1 cellular context compared by ENCODE assay signal in genomic region chr4:8698341-8699062, GRCh38.
TF ChIP-seq lines count a peak whose summit lies in the region.

No MANE protein-coding gene starts in this region.

TF ChIP-seq in HepG2, 621 proteins besides CTCF, POLR2A, EP300 and RAD21 (continued from another document):
- TF ChIP-seq ZNF646 (CRISPR knock-in tag; IDR thresholded peaks at IDR 0.05), result no peak
- TF ChIP-seq, protein P1, sequence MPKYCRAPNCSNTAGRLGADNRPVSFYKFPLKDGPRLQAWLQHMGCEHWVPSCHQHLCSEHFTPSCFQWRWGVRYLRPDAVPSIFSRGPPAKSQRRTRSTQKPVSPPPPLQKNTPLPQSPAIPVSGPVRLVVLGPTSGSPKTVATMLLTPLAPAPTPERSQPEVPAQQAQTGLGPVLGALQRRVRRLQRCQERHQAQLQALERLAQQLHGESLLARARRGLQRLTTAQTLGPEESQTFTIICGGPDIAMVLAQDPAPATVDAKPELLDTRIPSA (CRISPR knock-in tag; IDR thresholded peaks at IDR 0.05; ENCODE audit: borderline replicate concordance), result no peak
- no peak for TF ChIP-seq FLYWCH1 (CRISPR knock-in tag; IDR thresholded peaks at IDR 0.05)
- no peak for TF ChIP-seq PBX2 (CRISPR knock-in tag; IDR thresholded peaks at IDR 0.05)
- TF ChIP-seq, protein P2, sequence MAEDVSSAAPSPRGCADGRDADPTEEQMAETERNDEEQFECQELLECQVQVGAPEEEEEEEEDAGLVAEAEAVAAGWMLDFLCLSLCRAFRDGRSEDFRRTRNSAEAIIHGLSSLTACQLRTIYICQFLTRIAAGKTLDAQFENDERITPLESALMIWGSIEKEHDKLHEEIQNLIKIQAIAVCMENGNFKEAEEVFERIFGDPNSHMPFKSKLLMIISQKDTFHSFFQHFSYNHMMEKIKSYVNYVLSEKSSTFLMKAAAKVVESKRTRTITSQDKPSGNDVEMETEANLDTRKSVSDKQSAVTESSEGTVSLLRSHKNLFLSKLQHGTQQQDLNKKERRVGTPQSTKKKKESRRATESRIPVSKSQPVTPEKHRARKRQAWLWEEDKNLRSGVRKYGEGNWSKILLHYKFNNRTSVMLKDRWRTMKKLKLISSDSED (CRISPR knock-in tag; IDR thresholded peaks at IDR 0.05), result no peak
- TF ChIP-seq ZNF362 (CRISPR knock-in tag; IDR thresholded peaks at IDR 0.05; ENCODE audit: borderline replicate concordance), result no peak
- TF ChIP-seq, protein P3, sequence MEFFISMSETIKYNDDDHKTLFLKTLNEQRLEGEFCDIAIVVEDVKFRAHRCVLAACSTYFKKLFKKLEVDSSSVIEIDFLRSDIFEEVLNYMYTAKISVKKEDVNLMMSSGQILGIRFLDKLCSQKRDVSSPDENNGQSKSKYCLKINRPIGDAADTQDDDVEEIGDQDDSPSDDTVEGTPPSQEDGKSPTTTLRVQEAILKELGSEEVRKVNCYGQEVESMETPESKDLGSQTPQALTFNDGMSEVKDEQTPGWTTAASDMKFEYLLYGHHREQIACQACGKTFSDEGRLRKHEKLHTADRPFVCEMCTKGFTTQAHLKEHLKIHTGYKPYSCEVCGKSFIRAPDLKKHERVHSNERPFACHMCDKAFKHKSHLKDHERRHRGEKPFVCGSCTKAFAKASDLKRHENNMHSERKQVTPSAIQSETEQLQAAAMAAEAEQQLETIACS (CRISPR knock-in tag; IDR thresholded peaks at IDR 0.05), result no peak
- TF ChIP-seq AHR (CRISPR knock-in tag; IDR thresholded peaks at IDR 0.05), result no peak
- TF ChIP-seq, protein P4, sequence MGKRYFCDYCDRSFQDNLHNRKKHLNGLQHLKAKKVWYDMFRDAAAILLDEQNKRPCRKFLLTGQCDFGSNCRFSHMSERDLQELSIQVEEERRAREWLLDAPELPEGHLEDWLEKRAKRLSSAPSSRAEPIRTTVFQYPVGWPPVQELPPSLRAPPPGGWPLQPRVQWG (CRISPR knock-in tag; IDR thresholded peaks at IDR 0.05; ENCODE audit: borderline replicate concordance, low read depth), result no peak
- no peak for TF ChIP-seq ATF1 (CRISPR knock-in tag; IDR thresholded peaks at IDR 0.05)
- TF ChIP-seq ARID3A (IDR thresholded peaks at IDR 0.05; ENCODE audit: low read depth, low read length), result no peak
